In genomic region chr6:152954443-152954842, GRCh38 we compare ENCODE assay signal across 18 cellular contexts. TPM values are rescaled to one million over a fixed set of nuclear protein-coding genes. Genes with fewer than 3 reads are reported as not detected.
DNase-seq lines count a peak whose midpoint lies in the region; ATAC-seq, FAIRE-seq and TF ChIP-seq lines count a peak whose summit lies in the region.
"Had no signal": no experiment of that assay in that cellular context is flagged by ENCODE, and none has a peak within 500 bp of the region (broad histone marks: within the 10 kb centered on the region; RNA-seq: fewer than 3 reads in every experiment).

No MANE protein-coding gene starts in this region.

- CTCF ChIA-PET in K562 (lab: Yijun Ruan, JAX; ENCODE audit: low intra/inter-chr PET ratio): interaction anchor here (1.1 to 3.2 kb wide), 3 partner anchors 71 to 1191 kb away, joined by 3 to 24 read pairs (median 22); no protein-coding TSS in a partner anchor

- TF ChIP-seq POLR2A in K562 (conservative IDR thresholded peaks at IDR 0.05): no peak

- H3K27me3 ChIP-seq in K562 (ENCODE audit: control insufficient read depth in 2 of 2, insufficient read depth in 2 of 2, low read length in 2 of 2): peaks cover 4 to 12% of the 10 kb centered on the region in 2 experiments
- H3K27me3 ChIP-seq: hepatocyte, SJCRH30 had no signal

- no peaks in the 10 kb centered on the region for H3K9me3 Mint-ChIP-seq in activated T-cell treated with anti-CD3 and anti-CD28 coated beads, Interleukin-2, amount 50 U/mL, for 24 hours
- H3K9me3 Mint-ChIP-seq in T-helper 2 cell treated with Interferon-gamma antibody and Interleukin-4, amounts not matched to agents 5 μg/mL and 100 μg/mL, for 36 hours: no peaks in the 10 kb centered on the region

- H3K27ac Mint-ChIP-seq in activated T-cell treated with anti-CD3 and anti-CD28 coated beads, Interleukin-2, amount 50 U/mL, for 24 hours: no peak overlapping the region
- no peak overlapping the region for H3K27ac Mint-ChIP-seq in T-helper 2 cell treated with Interferon-gamma antibody and Interleukin-4, amounts not matched to agents 5 μg/mL and 100 μg/mL, for 36 hours
- H3K27ac Mint-ChIP-seq: activated CD8-positive, alpha-beta T cell treated with anti-CD3 and anti-CD28 coated beads, Interleukin-2, amount 10 ng/mL, durations not matched to agents 7 days and 5 days had no signal

- H2AFZ ChIP-seq in K562 (ENCODE audit: low read depth, low read length): no peak overlapping the region
- H2AFZ ChIP-seq: hepatocyte had no signal

- TF ChIP-seq CTCF in AG10803 (conservative IDR thresholded peaks at IDR 0.05; ENCODE audit: low read length) (peak; percentile 11; the same call in 1 of the 2 replicates), GM13976 (IDR thresholded peaks at IDR 0.05; ENCODE audit: borderline replicate concordance, control extremely low read depth, extremely low read depth, insufficient read depth, missing control alignments) (peak; percentile 10), K562 (IDR thresholded peaks at IDR 0.05 in 2 of 3, conservative IDR thresholded peaks at IDR 0.05 in 1 of 3; ENCODE audit: insufficient read depth in 2 of 3, low read depth in 1 of 3, low read length in 3 of 3) (peak; percentile 17 to 58 (median 28); a peak in 3 of 6 replicates)

- H3K4me3 ChIP-seq in AG10803 (ENCODE audit: low read length) (no peak overlapping the region), K562 (no peak overlapping the region)
- H3K4me3 ChIP-seq: hepatocyte, SJCRH30 had no signal

- no peak overlapping the region for H3K4me3 Mint-ChIP-seq in activated T-cell treated with anti-CD3 and anti-CD28 coated beads, Interleukin-2, amount 50 U/mL, for 24 hours
- no peak overlapping the region for H3K4me3 Mint-ChIP-seq in T-helper 2 cell treated with Interferon-gamma antibody and Interleukin-4, amounts not matched to agents 5 μg/mL and 100 μg/mL, for 36 hours
- H3K4me3 Mint-ChIP-seq: activated CD8-positive, alpha-beta T cell treated with anti-CD3 and anti-CD28 coated beads, Interleukin-2, amount 10 ng/mL, durations not matched to agents 7 days and 5 days had no signal

- 2% methylated on average over 3 of the region's 3 CpGs for WGBS in K562 (ENCODE audit: insufficient coverage, low coverage, missing lambda C conversion rate)

- peaks cover 56% of the 10 kb centered on the region for H3K27me3 Mint-ChIP-seq in activated T-cell treated with anti-CD3 and anti-CD28 coated beads, Interleukin-2, amount 50 U/mL, for 24 hours
- H3K27me3 Mint-ChIP-seq in T-helper 2 cell treated with Interferon-gamma antibody and Interleukin-4, amounts not matched to agents 5 μg/mL and 100 μg/mL, for 36 hours (ENCODE audit: low read depth): peaks cover 8% of the 10 kb centered on the region

- H3K9ac ChIP-seq in K562 (ENCODE audit: insufficient read depth in 1 of 2, low read depth in 2 of 2, low read length in 2 of 2): no peak overlapping the region

- H3K79me2 ChIP-seq in K562 (ENCODE audit: control insufficient read depth, insufficient read depth, low read length): no peaks in the 10 kb centered on the region
- H3K79me2 ChIP-seq: hepatocyte had no signal

- intact Hi-C loops in K562 (cut with micrococcal nuclease): loop anchor here (1.0 to 10.0 kb wide), 2 partner anchors 70 to 1280 kb away; no protein-coding TSS in a partner anchor

- peak; percentile 35 to 72; a peak in 3 of 4 replicates for TF ChIP-seq RAD21 in K562 (CRISPR knock-in tag; conservative IDR thresholded peaks at IDR 0.05 in 1 of 2, IDR thresholded peaks at IDR 0.05 in 1 of 2)

- FAIRE-seq in K562 (lab: Jason Lieb, UNC): no peak
- FAIRE-seq: TTC549 had no signal

- no peak overlapping the region for H3K27ac ChIP-seq in K562 (ENCODE audit: extremely low read depth, low read depth, low read length)
- H3K27ac ChIP-seq: hepatocyte, SJCRH30 had no signal

- H3K4me2 ChIP-seq in K562 (ENCODE audit: insufficient read depth, low read length): no peak overlapping the region
- H3K4me2 ChIP-seq: hepatocyte had no signal

- H3K9me1 ChIP-seq in K562 (ENCODE audit: control insufficient read depth, insufficient read depth, low read length): no peaks in the 10 kb centered on the region

- POLR2A ChIA-PET in K562 (lab: Yijun Ruan, JAX): no interaction called here

- ATAC-seq in HG03520 (IDR thresholded peaks at IDR 0.05; ENCODE audit: unreplicated experiment) (peak; percentile 71), K562 (peak; percentile 78), GM18498 (IDR thresholded peaks at IDR 0.05; ENCODE audit: unreplicated experiment) (no peak)
- ATAC-seq: activated CD8-positive, alpha-beta T cell treated with anti-CD3 and anti-CD28 coated beads, Interleukin-2, amount 10 ng/mL, durations not matched to agents 7 days and 5 days had no signal

- H3K4me1 Mint-ChIP-seq in activated T-cell treated with anti-CD3 and anti-CD28 coated beads, Interleukin-2, amount 50 U/mL, for 24 hours (ENCODE audit: low read depth): peaks cover 2% of the 10 kb centered on the region
- peaks cover 5% of the 10 kb centered on the region for H3K4me1 Mint-ChIP-seq in T-helper 2 cell treated with Interferon-gamma antibody and Interleukin-4, amounts not matched to agents 5 μg/mL and 100 μg/mL, for 36 hours (ENCODE audit: low read depth)

- DNase-seq in AG10803 (ENCODE audit: low read depth) (no peak), GM13976 (ENCODE audit: low spot score) (peak; percentile 32), K562 (ENCODE audit: extremely low read depth in 1 of 4, low spot score in 3 of 4) (peak in 3 of 4 experiments; percentile 21 to 35 (median 24))
- no peak for DNase-seq in activated T-cell treated with anti-CD3 and anti-CD28 coated beads, Interleukin-2, amount 50 U/mL, for 24 hours
- DNase-seq in T-helper 2 cell treated with Interferon-gamma antibody and Interleukin-4, amounts not matched to agents 5 μg/mL and 100 μg/mL, for 36 hours (ENCODE audit: low spot score): no peak
- no peak for DNase-seq in activated CD4-positive, CD25-positive, alpha-beta regulatory T cell (lab: John Stamatoyannopoulos, UW)
- DNase-seq: activated CD8-positive, alpha-beta T cell treated with anti-CD3 and anti-CD28 coated beads, Interleukin-2, amount 10 ng/mL, durations not matched to agents 7 days and 5 days; activated effector memory CD4-positive, alpha-beta T cell treated with anti-CD3 and anti-CD28 coated beads, Interleukin-2, amount 50 U/mL, for 16 hours; anterior cingulate cortex; cortex of kidney; DMS153; IMR-90; NCI-H1436 treated with DMSO at 0.1 percent for 48 hours; SJCRH30 had no signal

- H4K20me1 ChIP-seq in K562 (replicated peaks; ENCODE audit: control insufficient read depth, insufficient read depth, low read length): no peaks in the 10 kb centered on the region

- no peaks in the 10 kb centered on the region for H3K9me3 ChIP-seq in K562 (replicated peaks; ENCODE audit: control insufficient read depth, insufficient read depth, low read depth, low read length)
- H3K9me3 ChIP-seq: SJCRH30 had no signal

- H3K4me1 ChIP-seq in K562 (replicated peaks in 1 of 2; ENCODE audit: control insufficient read depth in 2 of 2, insufficient read depth in 2 of 2, low read length in 2 of 2): no peaks in the 10 kb centered on the region

- TF ChIP-seq EP300 in K562 (IDR thresholded peaks at IDR 0.05; ENCODE audit: low read length): no peak

- BruUV-seq in K562 (replicated peaks; lab: Mats Ljungman, UMichigan): no TSS peak

- H3K36me3 ChIP-seq in K562 (ENCODE audit: control insufficient read depth, insufficient read depth, low read length): no peaks in the 10 kb centered on the region
- H3K36me3 ChIP-seq: SJCRH30 had no signal

- H3K36me3 Mint-ChIP-seq in activated T-cell treated with anti-CD3 and anti-CD28 coated beads, Interleukin-2, amount 50 U/mL, for 24 hours (ENCODE audit: low read depth): no peaks in the 10 kb centered on the region
- H3K36me3 Mint-ChIP-seq in T-helper 2 cell treated with Interferon-gamma antibody and Interleukin-4, amounts not matched to agents 5 μg/mL and 100 μg/mL, for 36 hours (ENCODE audit: low read depth): no peaks in the 10 kb centered on the region

- in situ Hi-C loops in GM13976 (cut with MboI; ENCODE audit: low sequenced_read_pairs, unreplicated experiment) (loop anchor here (10.0 kb wide), 1 partner anchor 70 kb away; no protein-coding TSS in a partner anchor), K562 (cut with MboI) (loop anchor here (10.0 kb wide), 1 partner anchor 210 kb away; no protein-coding TSS in a partner anchor)

RNA-seq across cellular contexts. Expression of gene FBXO5, which starts 28.4 kb away (rescaled TPM):
- 19.7 and 69.6 TPM in 2 replicates for total RNA-seq in K562 (2011; cell fraction: chromatin; rRNA removed; ENCODE audit: low replicate concordance)
- total RNA-seq in K562 (2011; cell fraction: nucleolus; rRNA removed): 13.0 and 18.7 TPM in 2 replicates
- 31.2 and 38.1 TPM in 2 replicates for total RNA-seq in K562 (2011; cell fraction: nucleoplasm; rRNA removed)
- 40.0 and 42.5 TPM in 2 replicates for total RNA-seq in K562 (2014; rRNA removed)
- total RNA-seq in K562 (2014; rRNA removed; fragmentation: Illumina TruSeq; extraction: Trizol): 82.7 and 89.7 TPM in 2 replicates
- 78.2 and 84.3 TPM in 2 replicates for total RNA-seq in K562 (2015; rRNA removed; fragmentation: Illumina TruSeq; extraction: Trizol)
- 62.9 and 64.6 TPM in 2 replicates for total RNA-seq in K562 (2021)
- 52.1 and 89.3 TPM in 2 replicates for polyA plus RNA-seq in K562 (2011; rRNA removed)
- 19.4 and 26.4 TPM in 2 replicates for polyA plus RNA-seq in K562 (2011; cell fraction: cytosol; rRNA removed)
- polyA plus RNA-seq in K562 (2011; cell fraction: nucleus; rRNA removed): 23.1 and 33.3 TPM in 2 replicates
- polyA plus RNA-seq in K562 (2012): 42.7 and 53.9 TPM in 2 replicates
- 70.7 and 84.0 TPM in 2 replicates for polyA plus RNA-seq in K562 (2014; fragmentation: Illumina TruSeq; extraction: Trizol)
- polyA plus RNA-seq in K562 (2014; fragmentation: Nextera tagmentation; extraction: Ambion mirVana): 10 to 100 TPM; 17.8 to 18.4 TPM
- 56.8 and 59.1 TPM in 2 replicates for polyA plus RNA-seq in K562 (2014; rRNA removed)
- polyA minus RNA-seq in K562 (2011; rRNA and poly(A)+ RNA removed): 70.0 and 71.7 TPM in 2 replicates
- 17.7 and 28.9 TPM in 2 replicates for polyA minus RNA-seq in K562 (2011; cell fraction: cytosol; rRNA and poly(A)+ RNA removed)
- polyA minus RNA-seq in K562 (2011; cell fraction: nucleus; rRNA and poly(A)+ RNA removed): 28.7 and 48.5 TPM in 2 replicates

RNA-seq across cellular contexts. Expression of gene MTRF1L, which starts 48.1 kb away (rescaled TPM):
- total RNA-seq in K562 (2011; cell fraction: chromatin; rRNA removed; ENCODE audit: low replicate concordance): 28.0 and 73.8 TPM in 2 replicates
- total RNA-seq in K562 (2011; cell fraction: nucleolus; rRNA removed): 11.5 and 18.9 TPM in 2 replicates
- 32.5 and 44.7 TPM in 2 replicates for total RNA-seq in K562 (2011; cell fraction: nucleoplasm; rRNA removed)
- total RNA-seq in K562 (2014; rRNA removed): 26.7 and 29.6 TPM in 2 replicates
- 34.0 and 34.8 TPM in 2 replicates for total RNA-seq in K562 (2014; rRNA removed; fragmentation: Illumina TruSeq; extraction: Trizol)
- 27.3 and 32.3 TPM in 2 replicates for total RNA-seq in K562 (2015; rRNA removed; fragmentation: Illumina TruSeq; extraction: Trizol)
- total RNA-seq in K562 (2021): 31.6 and 33.1 TPM in 2 replicates
- 21.7 and 30.2 TPM in 2 replicates for polyA plus RNA-seq in K562 (2011; rRNA removed)
- 4.4 and 6.5 TPM in 2 replicates for polyA plus RNA-seq in K562 (2011; cell fraction: cytosol; rRNA removed)
- 18.8 and 19.6 TPM in 2 replicates for polyA plus RNA-seq in K562 (2011; cell fraction: nucleus; rRNA removed)
- polyA plus RNA-seq in K562 (2012): 22.0 and 22.6 TPM in 2 replicates
- polyA plus RNA-seq in K562 (2014; fragmentation: Illumina TruSeq; extraction: Trizol): 23.3 and 31.1 TPM in 2 replicates
- 10 to 100 TPM; 10.7 to 13.7 TPM for polyA plus RNA-seq in K562 (2014; fragmentation: Nextera tagmentation; extraction: Ambion mirVana)
- polyA plus RNA-seq in K562 (2014; rRNA removed): 25.0 and 29.2 TPM in 2 replicates
- polyA minus RNA-seq in K562 (2011; rRNA and poly(A)+ RNA removed): 34.4 and 42.3 TPM in 2 replicates
- 5.6 and 10.9 TPM in 2 replicates for polyA minus RNA-seq in K562 (2011; cell fraction: cytosol; rRNA and poly(A)+ RNA removed)
- polyA minus RNA-seq in K562 (2011; cell fraction: nucleus; rRNA and poly(A)+ RNA removed): 43.5 and 72.9 TPM in 2 replicates

Comparison
In these comparisons a context has a peak if more than half of its experiments do, and no peak if none do; other contexts are left out.
1. DNase-seq: peak in GM13976 (single experiment) and K562 (3 of 4); none in AG10803 (single experiment), activated T-cell treated with anti-CD3 and anti-CD28 coated beads, Interleukin-2, amount 50 U/mL, for 24 hours (single experiment), T-helper 2 cell treated with Interferon-gamma antibody and Interleukin-4, amounts not matched to agents 5 μg/mL and 100 μg/mL, for 36 hours (single experiment) and activated CD4-positive, CD25-positive, alpha-beta regulatory T cell (0 of 4).
2. Peak in every context shown above with its lines, with median percentiles within 50 percentile points of each other: CTCF ChIP-seq.